Comparison of ENCODE assay signal across 8 cellular contexts in genomic region chr2:181178823-181179412, GRCh38.
A peak's percentile ranks its signal among the peaks of the same experiment; 100 is the strongest.
DNase-seq lines count a peak whose midpoint lies in the region; ATAC-seq and TF ChIP-seq lines count a peak whose summit lies in the region.

No MANE protein-coding gene starts in this region.

- DNase-seq in GM10266 (ENCODE audit: extremely low spot score) (no peak), HFF-Myc (ENCODE audit: extremely low read depth, low read depth) (no peak), Peyer's patch (peak in 2 of 3 donors; percentile 47 to 75), choroid plexus epithelial cell (ENCODE audit: low read depth) (peak; percentile 25), posterior vena cava (ENCODE audit: low spot score) (no peak), NCI-H2171 (lab: John Stamatoyannopoulos, UW) (no peak)
- DNase-seq in stimulated activated CD4-positive, alpha-beta T cell treated with anti-CD3 and anti-CD28 coated beads, Interleukin-4, amount 100 ng/mL, for 24 hours, result peak; percentile 41

- no peak overlapping the region for H3K27ac ChIP-seq in Peyer's patch

- H3K4me3 ChIP-seq in HFF-Myc (replicated peaks; ENCODE audit: low read depth, low read length) (no peak overlapping the region), Peyer's patch (no peak overlapping the region), choroid plexus epithelial cell (ENCODE audit: low read depth, low read length) (no peak overlapping the region)

- ATAC-seq in GM18870 (IDR thresholded peaks at IDR 0.05; ENCODE audit: unreplicated experiment), result no peak

- no peaks in the 10 kb centered on the region for H3K9me3 ChIP-seq in Peyer's patch

- no peak for TF ChIP-seq POLR2A in Peyer's patch (IDR thresholded peaks at IDR 0.05)

- intact Hi-C loops in posterior vena cava (cut with DNase I), result no loop called here

- H3K4me1 ChIP-seq in Peyer's patch, result no peaks in the 10 kb centered on the region

- TF ChIP-seq CTCF in GM10266 (IDR thresholded peaks at IDR 0.05; ENCODE audit: control insufficient read depth, insufficient read depth, low read depth, missing control alignments), result peak; percentile 40
- TF ChIP-seq CTCF in HFF-Myc (IDR thresholded peaks at IDR 0.05; ENCODE audit: low read depth, low read length, missing control alignments), result peak; percentile 37
- TF ChIP-seq CTCF in Peyer's patch (IDR thresholded peaks at IDR 0.05), result peak; percentile 22 to 44 (median 35)
- TF ChIP-seq CTCF in choroid plexus epithelial cell (conservative IDR thresholded peaks at IDR 0.05; ENCODE audit: low read depth, low read length), result peak; percentile 44

- H3K36me3 ChIP-seq in Peyer's patch, result no peaks in the 10 kb centered on the region

- H3K27me3 ChIP-seq in Peyer's patch, result no peaks in the 10 kb centered on the region

Comparison
In these comparisons a context has a peak if more than half of its experiments do, and no peak if none do; other contexts are left out.
1. DNase-seq: peak in Peyer's patch (2 of 3), choroid plexus epithelial cell (single experiment) and stimulated activated CD4-positive, alpha-beta T cell treated with anti-CD3 and anti-CD28 coated beads, Interleukin-4, amount 100 ng/mL, for 24 hours (single experiment); none in GM10266 (single experiment), HFF-Myc (single experiment), posterior vena cava (single experiment) and NCI-H2171 (single experiment).
2. Peak in every context shown above with its lines, with median percentiles within 50 percentile points of each other: CTCF ChIP-seq.